Comparison of ENCODE assay signal across 9 cellular contexts in genomic region chr7:106731207-106731606, GRCh38.
A peak's percentile ranks its signal among the peaks of the same experiment; 100 is the strongest.
DNase-seq lines count a peak whose midpoint lies in the region; ATAC-seq, FAIRE-seq and TF ChIP-seq lines count a peak whose summit lies in the region.
"Had no signal": no experiment of that assay in that cellular context is flagged by ENCODE, and none has a peak within 500 bp of the region (broad histone marks: within the 10 kb centered on the region; RNA-seq: fewer than 3 reads in every experiment).

No MANE protein-coding gene starts in this region.

- peak overlapping the region; percentile 79; the same call in 1 of the 2 replicates for H3K18ac ChIP-seq in IMR-90 (ENCODE audit: low read depth, low read length)

- POLR2A ChIA-PET in IMR-90 (lab: Charles Lee; ENCODE audit: unreplicated experiment): interaction anchor here (0.6 kb wide), 1 partner anchor 113 kb away, joined by 3 read pairs; no protein-coding TSS in a partner anchor

- H2BK20ac ChIP-seq in IMR-90 (ENCODE audit: low read depth, low read length): peak overlapping the region; percentile 65

- in situ Hi-C loops in IMR-90 (cut with MboI; ENCODE audit: low sequenced_read_pairs): loop anchor here (5.0 kb wide), 2 partner anchors 189 to 554 kb away; no protein-coding TSS in a partner anchor

- H3K27me3 ChIP-seq in IMR-90 (ENCODE audit: control insufficient read depth, insufficient read depth, low read length): no peaks in the 10 kb centered on the region
- no peaks in the 10 kb centered on the region for H3K27me3 ChIP-seq in fibroblast of lung (ENCODE audit: control insufficient read depth, insufficient read depth, low read length)
- no peaks in the 10 kb centered on the region for H3K27me3 ChIP-seq in Peyer's patch

- H3K79me2 ChIP-seq in fibroblast of lung (ENCODE audit: control insufficient read depth, insufficient read depth, low read length): no peaks in the 10 kb centered on the region

- H3K4me2 ChIP-seq in IMR-90 (ENCODE audit: low read depth, low read length): peak overlapping the region; percentile 58; the same call in 1 of the 2 replicates
- peak overlapping the region; percentile 64 for H3K4me2 ChIP-seq in fibroblast of lung (ENCODE audit: extremely low read depth, insufficient read depth, low read length)

- H3K36me3 ChIP-seq in IMR-90 (ENCODE audit: control insufficient read depth, insufficient read depth, low read length): no peaks in the 10 kb centered on the region
- H3K36me3 ChIP-seq in fibroblast of lung (ENCODE audit: control insufficient read depth, insufficient read depth, low read length): no peaks in the 10 kb centered on the region
- H3K36me3 ChIP-seq in Peyer's patch: no peaks in the 10 kb centered on the region

- peak overlapping the region; percentile 28 for H2BK5ac ChIP-seq in IMR-90 (ENCODE audit: low read depth, low read length, poor library complexity, severe bottlenecking)

- H2AK9ac ChIP-seq in IMR-90 (replicated peaks; ENCODE audit: low read depth, low read length, poor library complexity): no peak overlapping the region

- peak overlapping the region; percentile 25; the same call in 2 of the 3 replicates for H2BK15ac ChIP-seq in IMR-90 (ENCODE audit: low read depth, low read length)

- H3K4ac ChIP-seq in IMR-90 (ENCODE audit: low read depth, low read length): peak overlapping the region; percentile 61

- no CpG with 5 or more reads among the region's 5 CpGs for WGBS in IMR-90 (ENCODE audit: extremely low coverage in 2 of 2, insufficient read length in 1 of 2), 2 experiments

- FAIRE-seq in GM18507 (lab: Jason Lieb, UNC) (peak; percentile 87), HTR-8/SVneo (lab: Jason Lieb, UNC) (no peak)
- FAIRE-seq: keratinocyte had no signal

- H3K9ac ChIP-seq in IMR-90 (ENCODE audit: low read depth, low read length) (no peak overlapping the region), fibroblast of lung (ENCODE audit: insufficient read depth, low read length) (no peak overlapping the region)

- H3K4me1 ChIP-seq in IMR-90 (ENCODE audit: control insufficient read depth, insufficient read depth, low read length) (peaks cover 3% of the 10 kb centered on the region; the same call in 1 of the 2 replicates), fibroblast of lung (ENCODE audit: control insufficient read depth, extremely low read depth, insufficient read depth, low read length) (peaks cover 5% of the 10 kb centered on the region), Peyer's patch (peaks cover 0 to 12% (median 4%) of the 10 kb centered on the region in 4 donors)

- DNase-seq in GM18507 (ENCODE audit: extremely low spot score, insufficient read length, low read depth) (no peak), IMR-90 (no peak), fibroblast of lung (ENCODE audit: low read depth in 2 of 2) (no peak), Peyer's patch (no peak), foreskin melanocyte (no peak), SW480 (ENCODE audit: low spot score) (no peak), HTR-8/SVneo (ENCODE audit: insufficient read length, low spot score) (no peak)

- H3K27ac ChIP-seq in IMR-90 (ENCODE audit: insufficient read depth, low read length) (no peak overlapping the region), fibroblast of lung (ENCODE audit: insufficient read depth, low read length) (no peak overlapping the region), Peyer's patch (no peak overlapping the region)

- peaks cover 4 to 12% of the 10 kb centered on the region in 2 experiments; a peak in 2 of 4 replicates for H3K79me1 ChIP-seq in IMR-90 (ENCODE audit: low read depth in 1 of 2, low read length in 2 of 2)

- H2BK120ac ChIP-seq in IMR-90 (ENCODE audit: low read depth, low read length): peak overlapping the region; percentile 76

- TF ChIP-seq POLR2A in IMR-90 (IDR thresholded peaks at IDR 0.05; ENCODE audit: low read depth, low read length) (no peak), Peyer's patch (IDR thresholded peaks at IDR 0.05) (no peak)

- peak overlapping the region; percentile 89 for H3K14ac ChIP-seq in IMR-90 (replicated peaks; ENCODE audit: low read depth, low read length)

- H3K4me3 ChIP-seq in IMR-90 (ENCODE audit: insufficient read depth, low read depth, low read length): no peak overlapping the region
- H3K4me3 ChIP-seq in fibroblast of lung (replicated peaks in 1 of 4; ENCODE audit: control extremely low read depth in 1 of 4, insufficient read depth in 1 of 4, low read depth in 3 of 4, low read length in 4 of 4): no peak overlapping the region
- H3K4me3 ChIP-seq in Peyer's patch: no peak overlapping the region

- TF ChIP-seq RAD21 in IMR-90 (IDR thresholded peaks at IDR 0.05; ENCODE audit: low read length): no peak

- ATAC-seq in GM21447 (IDR thresholded peaks at IDR 0.05; ENCODE audit: unreplicated experiment) (peak; percentile 90), IMR-90 (ENCODE audit: low read depth) (no peak)

- peaks cover 3% of the 10 kb centered on the region for H3K9me1 ChIP-seq in IMR-90 (ENCODE audit: insufficient read depth, low read length)

- H4K91ac ChIP-seq in IMR-90 (ENCODE audit: insufficient read depth, low read depth, low read length): peak overlapping the region; percentile 59

- peak overlapping the region; percentile 64 for H2AFZ ChIP-seq in IMR-90 (replicated peaks; ENCODE audit: low read length, poor library complexity)
- peak overlapping the region; percentile 51 for H2AFZ ChIP-seq in fibroblast of lung (ENCODE audit: low read length)

- H3K56ac ChIP-seq in IMR-90 (ENCODE audit: extremely low read depth, insufficient read depth, low read length): no peak overlapping the region

- H4K8ac ChIP-seq in IMR-90 (ENCODE audit: low read depth in 2 of 2, low read length in 2 of 2): peak overlapping the region in 1 of 2 experiments; percentile 58; a peak in 2 of 4 replicates

- BruUV-seq in IMR-90 (replicated peaks; lab: Mats Ljungman, UMichigan): no TSS peak

- TF ChIP-seq CTCF in IMR-90 (conservative IDR thresholded peaks at IDR 0.05; ENCODE audit: low read depth, low read length) (no peak), fibroblast of lung (conservative IDR thresholded peaks at IDR 0.05 in 1 of 2, IDR thresholded peaks at IDR 0.05 in 1 of 2; ENCODE audit: low read depth in 1 of 2, low read length in 2 of 2) (no peak), Peyer's patch (IDR thresholded peaks at IDR 0.05) (no peak)

- peak overlapping the region; percentile 59; the same call in 1 of the 2 replicates for H4K5ac ChIP-seq in IMR-90 (ENCODE audit: low read depth, low read length)

- H4K20me1 ChIP-seq in IMR-90 (ENCODE audit: insufficient read depth, low read length) (no peaks in the 10 kb centered on the region), fibroblast of lung (ENCODE audit: control insufficient read depth, extremely low read depth, insufficient read depth, low read length) (no peaks in the 10 kb centered on the region)

- H3K9me3 ChIP-seq in IMR-90 (ENCODE audit: control insufficient read depth, insufficient read depth, low read length): no peaks in the 10 kb centered on the region
- H3K9me3 ChIP-seq in fibroblast of lung (ENCODE audit: control insufficient read depth, insufficient read depth, low read depth, low read length): no peaks in the 10 kb centered on the region
- no peaks in the 10 kb centered on the region for H3K9me3 ChIP-seq in Peyer's patch

- H2AK5ac ChIP-seq in IMR-90 (ENCODE audit: low read depth, low read length): peak overlapping the region; percentile 25; the same call in 1 of the 2 replicates

- 0 out of 2 replicates have a peak overlapping the region, but pooled peaks have one; percentile 48 for H3K23ac ChIP-seq in IMR-90 (ENCODE audit: low read depth, low read length)

- dilution Hi-C loops in IMR-90 (cut with HindIII; ENCODE audit: low sequenced_read_pairs, unreplicated experiment): no loop called here

- intact Hi-C loops in IMR-90 (cut with micrococcal nuclease): no loop called here

- CTCF ChIA-PET in IMR-90 (lab: Yijun Ruan, JAX): interaction anchor here (0.7 to 1.0 kb wide), 2 partner anchors 71 to 419 kb away, joined by 3 to 6 read pairs; partner anchors contain the start of gene CCDC71L

TF ChIP-seq in IMR-90, 13 proteins besides CTCF, POLR2A, EP300 and RAD21:
- TF ChIP-seq MXI1 (IDR thresholded peaks at IDR 0.05; ENCODE audit: borderline replicate concordance, low read depth, low read length) (no peak), MAFK (IDR thresholded peaks at IDR 0.05; ENCODE audit: low read depth, low read length) (no peak), CEBPB (IDR thresholded peaks at IDR 0.05; ENCODE audit: low read depth, low read length) (no peak), RFX5 (IDR thresholded peaks at IDR 0.05; ENCODE audit: low read depth, low read length) (no peak), MAZ (IDR thresholded peaks at IDR 0.05; ENCODE audit: borderline replicate concordance, low read depth, low read length) (no peak), FOS (IDR thresholded peaks at IDR 0.05; ENCODE audit: low read depth, low read length) (no peak), CHD1 (IDR thresholded peaks at IDR 0.05; ENCODE audit: low read depth, low read length) (no peak), SMC3 (IDR thresholded peaks at IDR 0.05; ENCODE audit: low read depth, low read length) (no peak), ELK1 (IDR thresholded peaks at IDR 0.05; ENCODE audit: borderline replicate concordance, low read depth, low read length) (no peak), NFE2L2 (IDR thresholded peaks at IDR 0.05; ENCODE audit: low read depth, low read length) (no peak), RCOR1 (IDR thresholded peaks at IDR 0.05; ENCODE audit: insufficient replicate concordance, low read length) (no peak), BHLHE40 (IDR thresholded peaks at IDR 0.05; ENCODE audit: low read depth, low read length) (no peak)
- TF ChIP-seq, protein P1, sequence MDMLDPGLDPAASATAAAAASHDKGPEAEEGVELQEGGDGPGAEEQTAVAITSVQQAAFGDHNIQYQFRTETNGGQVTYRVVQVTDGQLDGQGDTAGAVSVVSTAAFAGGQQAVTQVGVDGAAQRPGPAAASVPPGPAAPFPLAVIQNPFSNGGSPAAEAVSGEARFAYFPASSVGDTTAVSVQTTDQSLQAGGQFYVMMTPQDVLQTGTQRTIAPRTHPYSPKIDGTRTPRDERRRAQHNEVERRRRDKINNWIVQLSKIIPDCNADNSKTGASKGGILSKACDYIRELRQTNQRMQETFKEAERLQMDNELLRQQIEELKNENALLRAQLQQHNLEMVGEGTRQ (IDR thresholded peaks at IDR 0.05; ENCODE audit: low read depth, low read length): no peak
